8 cellular contexts compared by ENCODE assay signal in the genomic region with DNA sequence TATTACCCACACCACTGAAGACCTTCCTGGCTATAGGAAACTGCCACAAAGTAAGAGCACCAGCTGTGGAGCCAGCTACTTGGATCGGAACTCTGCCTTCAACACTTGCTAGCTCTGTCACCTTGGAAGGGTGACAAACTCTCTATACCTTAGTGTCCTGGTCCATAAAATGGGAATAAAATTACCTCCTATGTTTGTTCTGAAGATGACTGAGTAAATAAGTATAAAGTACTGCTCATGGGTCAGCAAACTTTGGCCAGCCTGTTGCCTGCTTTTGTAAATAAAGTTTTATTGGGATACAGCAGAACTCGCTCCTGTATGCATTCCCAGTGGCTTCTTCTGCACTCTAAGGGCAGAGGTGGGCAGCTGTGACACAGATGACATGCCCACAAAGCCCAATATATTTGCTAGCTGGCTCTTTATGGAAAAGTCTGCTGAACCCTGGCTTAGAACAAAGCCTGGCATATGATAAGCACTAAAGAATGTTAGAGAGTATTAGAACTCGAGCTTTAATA.
"Had no signal": no experiment of that assay in that cellular context is flagged by ENCODE, and none has a peak within 500 bp of the region (broad histone marks: within the 10 kb centered on the region; RNA-seq: fewer than 3 reads in every experiment).

No MANE protein-coding gene starts in this region.

- FAIRE-seq: G401.6, GM12878, GM12891, GM12892, GM18507, GM19239 had no signal

- H3K4me3 ChIP-seq: GM12878 had no signal

- ATAC-seq: GM12878 had no signal

- DNase-seq: GDM1, GF-D8 had no signal
